Comparison of ENCODE assay signal across 1 cellular context in the genomic region with DNA sequence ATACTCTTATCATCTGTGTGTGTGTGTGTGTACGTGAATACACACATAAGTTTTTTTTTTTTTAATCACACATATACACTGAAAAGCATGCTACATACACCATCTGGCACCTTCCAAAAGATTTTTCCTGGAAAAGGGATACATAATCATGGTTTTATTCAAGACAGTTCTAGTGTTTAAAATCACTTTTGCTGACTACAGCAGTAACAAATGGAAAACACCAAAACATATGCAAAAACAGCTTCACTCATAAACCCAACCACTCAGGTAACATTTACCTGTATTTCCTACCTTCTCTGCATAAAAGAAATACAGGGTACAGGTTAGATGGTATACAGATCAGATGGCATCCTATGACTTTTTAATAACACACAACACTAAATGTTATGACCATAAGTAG.
TF ChIP-seq lines count a peak whose summit lies in the region.

No MANE protein-coding gene starts in this region.

TF ChIP-seq in IMR-90, 13 proteins besides CTCF, POLR2A, EP300 and RAD21:
- peak; percentile 74 for TF ChIP-seq MAFK (IDR thresholded peaks at IDR 0.05; ENCODE audit: low read depth, low read length)
- TF ChIP-seq, protein P1, sequence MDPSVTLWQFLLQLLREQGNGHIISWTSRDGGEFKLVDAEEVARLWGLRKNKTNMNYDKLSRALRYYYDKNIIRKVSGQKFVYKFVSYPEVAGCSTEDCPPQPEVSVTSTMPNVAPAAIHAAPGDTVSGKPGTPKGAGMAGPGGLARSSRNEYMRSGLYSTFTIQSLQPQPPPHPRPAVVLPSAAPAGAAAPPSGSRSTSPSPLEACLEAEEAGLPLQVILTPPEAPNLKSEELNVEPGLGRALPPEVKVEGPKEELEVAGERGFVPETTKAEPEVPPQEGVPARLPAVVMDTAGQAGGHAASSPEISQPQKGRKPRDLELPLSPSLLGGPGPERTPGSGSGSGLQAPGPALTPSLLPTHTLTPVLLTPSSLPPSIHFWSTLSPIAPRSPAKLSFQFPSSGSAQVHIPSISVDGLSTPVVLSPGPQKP (IDR thresholded peaks at IDR 0.05; ENCODE audit: borderline replicate concordance, low read depth, low read length), result no peak
TF ChIP-seq in IMR-90: peak in this region for 1.
